ENCODE assay signal across 1 cellular context in the genomic region with DNA sequence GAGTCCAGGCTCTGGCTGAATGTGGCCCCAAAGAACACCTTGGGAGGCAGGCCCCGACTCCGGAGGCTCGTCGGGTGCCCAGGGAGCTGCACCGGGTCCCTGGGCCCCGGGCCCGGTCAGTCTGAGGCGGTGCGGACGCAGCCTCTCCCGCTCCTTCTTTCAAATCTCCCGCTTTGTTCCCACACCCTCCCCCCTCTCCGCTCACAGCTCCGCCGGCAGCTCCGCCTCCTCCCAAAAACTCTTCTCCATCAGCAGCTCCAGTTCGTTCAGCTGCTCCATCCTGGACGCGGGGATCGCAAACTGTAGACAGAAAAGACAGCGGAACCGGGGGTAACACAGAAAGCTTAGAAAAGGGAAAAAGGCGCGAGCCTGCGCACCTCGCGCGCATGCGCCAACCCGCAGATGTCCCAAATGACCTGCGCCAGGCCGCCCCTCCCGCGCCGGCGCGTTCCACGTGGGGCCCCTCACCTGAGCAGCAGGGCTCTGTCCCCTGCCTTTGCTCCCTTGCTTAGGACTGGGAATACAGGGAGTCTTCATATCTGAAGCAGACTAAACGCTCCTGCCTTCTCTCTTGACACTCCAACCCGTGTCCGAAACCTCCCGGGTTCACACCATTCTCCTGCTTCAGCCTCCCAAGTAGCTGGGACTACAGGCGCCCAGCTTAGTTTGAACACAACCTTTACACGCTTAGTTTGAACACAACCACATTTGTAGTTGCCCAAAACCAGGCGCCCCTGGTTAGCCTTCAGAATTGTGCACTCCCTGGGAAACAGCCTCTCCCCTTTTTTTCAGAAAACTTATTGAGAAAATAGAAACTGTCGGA.
TF ChIP-seq lines count a peak whose summit lies in the region.

A gene with protein sequence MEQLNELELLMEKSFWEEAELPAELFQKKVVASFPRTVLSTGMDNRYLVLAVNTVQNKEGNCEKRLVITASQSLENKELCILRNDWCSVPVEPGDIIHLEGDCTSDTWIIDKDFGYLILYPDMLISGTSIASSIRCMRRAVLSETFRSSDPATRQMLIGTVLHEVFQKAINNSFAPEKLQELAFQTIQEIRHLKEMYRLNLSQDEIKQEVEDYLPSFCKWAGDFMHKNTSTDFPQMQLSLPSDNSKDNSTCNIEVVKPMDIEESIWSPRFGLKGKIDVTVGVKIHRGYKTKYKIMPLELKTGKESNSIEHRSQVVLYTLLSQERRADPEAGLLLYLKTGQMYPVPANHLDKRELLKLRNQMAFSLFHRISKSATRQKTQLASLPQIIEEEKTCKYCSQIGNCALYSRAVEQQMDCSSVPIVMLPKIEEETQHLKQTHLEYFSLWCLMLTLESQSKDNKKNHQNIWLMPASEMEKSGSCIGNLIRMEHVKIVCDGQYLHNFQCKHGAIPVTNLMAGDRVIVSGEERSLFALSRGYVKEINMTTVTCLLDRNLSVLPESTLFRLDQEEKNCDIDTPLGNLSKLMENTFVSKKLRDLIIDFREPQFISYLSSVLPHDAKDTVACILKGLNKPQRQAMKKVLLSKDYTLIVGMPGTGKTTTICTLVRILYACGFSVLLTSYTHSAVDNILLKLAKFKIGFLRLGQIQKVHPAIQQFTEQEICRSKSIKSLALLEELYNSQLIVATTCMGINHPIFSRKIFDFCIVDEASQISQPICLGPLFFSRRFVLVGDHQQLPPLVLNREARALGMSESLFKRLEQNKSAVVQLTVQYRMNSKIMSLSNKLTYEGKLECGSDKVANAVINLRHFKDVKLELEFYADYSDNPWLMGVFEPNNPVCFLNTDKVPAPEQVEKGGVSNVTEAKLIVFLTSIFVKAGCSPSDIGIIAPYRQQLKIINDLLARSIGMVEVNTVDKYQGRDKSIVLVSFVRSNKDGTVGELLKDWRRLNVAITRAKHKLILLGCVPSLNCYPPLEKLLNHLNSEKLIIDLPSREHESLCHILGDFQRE (minus strand): TSS at position 388 of the 823 bp plus-strand sequence. CDS start 109 bp downstream, at position 279.

TF ChIP-seq in HepG2, 621 proteins besides CTCF, POLR2A, EP300 and RAD21 (continued from another document and continues in another):
- TF ChIP-seq, protein P1, sequence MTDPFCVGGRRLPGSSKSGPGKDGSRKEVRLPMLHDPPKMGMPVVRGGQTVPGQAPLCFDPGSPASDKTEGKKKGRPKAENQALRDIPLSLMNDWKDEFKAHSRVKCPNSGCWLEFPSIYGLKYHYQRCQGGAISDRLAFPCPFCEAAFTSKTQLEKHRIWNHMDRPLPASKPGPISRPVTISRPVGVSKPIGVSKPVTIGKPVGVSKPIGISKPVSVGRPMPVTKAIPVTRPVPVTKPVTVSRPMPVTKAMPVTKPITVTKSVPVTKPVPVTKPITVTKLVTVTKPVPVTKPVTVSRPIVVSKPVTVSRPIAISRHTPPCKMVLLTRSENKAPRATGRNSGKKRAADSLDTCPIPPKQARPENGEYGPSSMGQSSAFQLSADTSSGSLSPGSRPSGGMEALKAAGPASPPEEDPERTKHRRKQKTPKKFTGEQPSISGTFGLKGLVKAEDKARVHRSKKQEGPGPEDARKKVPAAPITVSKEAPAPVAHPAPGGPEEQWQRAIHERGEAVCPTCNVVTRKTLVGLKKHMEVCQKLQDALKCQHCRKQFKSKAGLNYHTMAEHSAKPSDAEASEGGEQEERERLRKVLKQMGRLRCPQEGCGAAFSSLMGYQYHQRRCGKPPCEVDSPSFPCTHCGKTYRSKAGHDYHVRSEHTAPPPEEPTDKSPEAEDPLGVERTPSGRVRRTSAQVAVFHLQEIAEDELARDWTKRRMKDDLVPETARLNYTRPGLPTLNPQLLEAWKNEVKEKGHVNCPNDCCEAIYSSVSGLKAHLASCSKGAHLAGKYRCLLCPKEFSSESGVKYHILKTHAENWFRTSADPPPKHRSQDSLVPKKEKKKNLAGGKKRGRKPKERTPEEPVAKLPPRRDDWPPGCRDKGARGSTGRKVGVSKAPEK (CRISPR knock-in tag; IDR thresholded peaks at IDR 0.05; ENCODE audit: borderline replicate concordance): peak; percentile 85; the same call in 1 of the 2 replicates
- TF ChIP-seq, protein P2, sequence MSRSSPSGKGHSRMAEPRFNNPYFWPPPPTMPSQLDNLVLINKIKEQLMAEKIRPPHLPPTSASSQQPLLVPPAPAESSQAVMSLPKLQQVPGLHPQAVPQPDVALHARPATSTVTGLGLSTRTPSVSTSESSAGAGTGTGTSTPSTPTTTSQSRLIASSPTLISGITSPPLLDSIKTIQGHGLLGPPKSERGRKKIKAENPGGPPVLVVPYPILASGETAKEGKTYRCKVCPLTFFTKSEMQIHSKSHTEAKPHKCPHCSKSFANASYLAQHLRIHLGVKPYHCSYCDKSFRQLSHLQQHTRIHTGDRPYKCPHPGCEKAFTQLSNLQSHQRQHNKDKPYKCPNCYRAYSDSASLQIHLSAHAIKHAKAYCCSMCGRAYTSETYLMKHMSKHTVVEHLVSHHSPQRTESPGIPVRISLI (CRISPR knock-in tag; IDR thresholded peaks at IDR 0.05; ENCODE audit: borderline replicate concordance): no peak; the same call in 1 of the 2 replicates
- TF ChIP-seq PHF8 (CRISPR knock-in tag; IDR thresholded peaks at IDR 0.05) (peak; percentile 84), ZNF354B (CRISPR knock-in tag; IDR thresholded peaks at IDR 0.05) (no peak), ZBTB3 (CRISPR knock-in tag; IDR thresholded peaks at IDR 0.05; ENCODE audit: borderline replicate concordance, low read depth) (no peak), NFKB2 (CRISPR knock-in tag; IDR thresholded peaks at IDR 0.05; ENCODE audit: borderline replicate concordance) (peak; percentile 83), NAIF1 (CRISPR knock-in tag; IDR thresholded peaks at IDR 0.05; ENCODE audit: borderline replicate concordance) (peak; percentile 37; the same call in 1 of the 2 replicates), ZNF670 (CRISPR knock-in tag; IDR thresholded peaks at IDR 0.05; ENCODE audit: borderline replicate concordance) (no peak), MYC (CRISPR knock-in tag; IDR thresholded peaks at IDR 0.05; ENCODE audit: borderline replicate concordance) (peak; percentile 94), MZF1 (CRISPR knock-in tag; IDR thresholded peaks at IDR 0.05; ENCODE audit: borderline replicate concordance) (no peak), TARDBP (CRISPR knock-in tag; IDR thresholded peaks at IDR 0.05) (0 out of 2 replicates have a peak, but pooled peaks have one; percentile 15), ZNF589 (CRISPR knock-in tag; conservative IDR thresholded peaks at IDR 0.05) (no peak), TOPORS (CRISPR knock-in tag; IDR thresholded peaks at IDR 0.05) (no peak; the same call in 1 of the 2 replicates), PCBP2 (optimal IDR thresholded peaks at IDR 0.05; ENCODE audit: low read depth, low read length, poor library complexity, severe bottlenecking) (no peak), GATAD1 (CRISPR knock-in tag; IDR thresholded peaks at IDR 0.05) (peak; percentile 79), RBAK (CRISPR knock-in tag; IDR thresholded peaks at IDR 0.05) (0 out of 2 replicates have a peak, but pooled peaks have one; percentile 41), ZNF878 (CRISPR knock-in tag; IDR thresholded peaks at IDR 0.05) (peak; percentile 90), TGIF2 (CRISPR knock-in tag; IDR thresholded peaks at IDR 0.05) (peak; percentile 40), NFRKB (IDR thresholded peaks at IDR 0.05) (no peak), ZNF224 (CRISPR knock-in tag; IDR thresholded peaks at IDR 0.05) (no peak; the same call in 1 of the 2 replicates), IRX3 (CRISPR knock-in tag; IDR thresholded peaks at IDR 0.05; ENCODE audit: borderline replicate concordance, low read depth) (peak; percentile 65; the same call in 1 of the 2 replicates), ATAD3A (CRISPR knock-in tag; IDR thresholded peaks at IDR 0.05) (no peak), BCL6 (CRISPR knock-in tag; IDR thresholded peaks at IDR 0.05) (0 out of 2 replicates have a peak, but pooled peaks have one; percentile 26), MTA3 (CRISPR knock-in tag; IDR thresholded peaks at IDR 0.05) (no peak), ZNF33A (CRISPR knock-in tag; IDR thresholded peaks at IDR 0.05; ENCODE audit: borderline replicate concordance) (no peak), ZNF607 (CRISPR knock-in tag; IDR thresholded peaks at IDR 0.05; ENCODE audit: borderline replicate concordance) (peak; percentile 95), KDM1A (CRISPR knock-in tag; IDR thresholded peaks at IDR 0.05) (no peak), ARNTL (CRISPR knock-in tag; IDR thresholded peaks at IDR 0.05) (no peak)
- TF ChIP-seq, protein P3, sequence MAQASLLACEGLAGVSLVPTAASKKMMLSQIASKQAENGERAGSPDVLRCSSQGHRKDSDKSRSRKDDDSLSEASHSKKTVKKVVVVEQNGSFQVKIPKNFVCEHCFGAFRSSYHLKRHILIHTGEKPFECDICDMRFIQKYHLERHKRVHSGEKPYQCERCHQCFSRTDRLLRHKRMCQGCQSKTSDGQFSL (CRISPR knock-in tag; IDR thresholded peaks at IDR 0.05): 0 out of 2 replicates have a peak, but pooled peaks have one; percentile 46
- TF ChIP-seq, protein P4, sequence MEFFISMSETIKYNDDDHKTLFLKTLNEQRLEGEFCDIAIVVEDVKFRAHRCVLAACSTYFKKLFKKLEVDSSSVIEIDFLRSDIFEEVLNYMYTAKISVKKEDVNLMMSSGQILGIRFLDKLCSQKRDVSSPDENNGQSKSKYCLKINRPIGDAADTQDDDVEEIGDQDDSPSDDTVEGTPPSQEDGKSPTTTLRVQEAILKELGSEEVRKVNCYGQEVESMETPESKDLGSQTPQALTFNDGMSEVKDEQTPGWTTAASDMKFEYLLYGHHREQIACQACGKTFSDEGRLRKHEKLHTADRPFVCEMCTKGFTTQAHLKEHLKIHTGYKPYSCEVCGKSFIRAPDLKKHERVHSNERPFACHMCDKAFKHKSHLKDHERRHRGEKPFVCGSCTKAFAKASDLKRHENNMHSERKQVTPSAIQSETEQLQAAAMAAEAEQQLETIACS (CRISPR knock-in tag; IDR thresholded peaks at IDR 0.05): no peak
- TF ChIP-seq, protein P5, sequence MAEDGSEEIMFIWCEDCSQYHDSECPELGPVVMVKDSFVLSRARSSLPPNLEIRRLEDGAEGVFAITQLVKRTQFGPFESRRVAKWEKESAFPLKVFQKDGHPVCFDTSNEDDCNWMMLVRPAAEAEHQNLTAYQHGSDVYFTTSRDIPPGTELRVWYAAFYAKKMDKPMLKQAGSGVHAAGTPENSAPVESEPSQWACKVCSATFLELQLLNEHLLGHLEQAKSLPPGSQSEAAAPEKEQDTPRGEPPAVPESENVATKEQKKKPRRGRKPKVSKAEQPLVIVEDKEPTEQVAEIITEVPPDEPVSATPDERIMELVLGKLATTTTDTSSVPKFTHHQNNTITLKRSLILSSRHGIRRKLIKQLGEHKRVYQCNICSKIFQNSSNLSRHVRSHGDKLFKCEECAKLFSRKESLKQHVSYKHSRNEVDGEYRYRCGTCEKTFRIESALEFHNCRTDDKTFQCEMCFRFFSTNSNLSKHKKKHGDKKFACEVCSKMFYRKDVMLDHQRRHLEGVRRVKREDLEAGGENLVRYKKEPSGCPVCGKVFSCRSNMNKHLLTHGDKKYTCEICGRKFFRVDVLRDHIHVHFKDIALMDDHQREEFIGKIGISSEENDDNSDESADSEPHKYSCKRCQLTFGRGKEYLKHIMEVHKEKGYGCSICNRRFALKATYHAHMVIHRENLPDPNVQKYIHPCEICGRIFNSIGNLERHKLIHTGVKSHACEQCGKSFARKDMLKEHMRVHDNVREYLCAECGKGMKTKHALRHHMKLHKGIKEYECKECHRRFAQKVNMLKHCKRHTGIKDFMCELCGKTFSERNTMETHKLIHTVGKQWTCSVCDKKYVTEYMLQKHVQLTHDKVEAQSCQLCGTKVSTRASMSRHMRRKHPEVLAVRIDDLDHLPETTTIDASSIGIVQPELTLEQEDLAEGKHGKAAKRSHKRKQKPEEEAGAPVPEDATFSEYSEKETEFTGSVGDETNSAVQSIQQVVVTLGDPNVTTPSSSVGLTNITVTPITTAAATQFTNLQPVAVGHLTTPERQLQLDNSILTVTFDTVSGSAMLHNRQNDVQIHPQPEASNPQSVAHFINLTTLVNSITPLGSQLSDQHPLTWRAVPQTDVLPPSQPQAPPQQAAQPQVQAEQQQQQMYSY (CRISPR knock-in tag; IDR thresholded peaks at IDR 0.05): no peak
- TF ChIP-seq, protein P6, sequence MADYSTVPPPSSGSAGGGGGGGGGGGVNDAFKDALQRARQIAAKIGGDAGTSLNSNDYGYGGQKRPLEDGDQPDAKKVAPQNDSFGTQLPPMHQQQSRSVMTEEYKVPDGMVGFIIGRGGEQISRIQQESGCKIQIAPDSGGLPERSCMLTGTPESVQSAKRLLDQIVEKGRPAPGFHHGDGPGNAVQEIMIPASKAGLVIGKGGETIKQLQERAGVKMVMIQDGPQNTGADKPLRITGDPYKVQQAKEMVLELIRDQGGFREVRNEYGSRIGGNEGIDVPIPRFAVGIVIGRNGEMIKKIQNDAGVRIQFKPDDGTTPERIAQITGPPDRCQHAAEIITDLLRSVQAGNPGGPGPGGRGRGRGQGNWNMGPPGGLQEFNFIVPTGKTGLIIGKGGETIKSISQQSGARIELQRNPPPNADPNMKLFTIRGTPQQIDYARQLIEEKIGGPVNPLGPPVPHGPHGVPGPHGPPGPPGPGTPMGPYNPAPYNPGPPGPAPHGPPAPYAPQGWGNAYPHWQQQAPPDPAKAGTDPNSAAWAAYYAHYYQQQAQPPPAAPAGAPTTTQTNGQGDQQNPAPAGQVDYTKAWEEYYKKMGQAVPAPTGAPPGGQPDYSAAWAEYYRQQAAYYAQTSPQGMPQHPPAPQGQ (CRISPR knock-in tag; IDR thresholded peaks at IDR 0.05; ENCODE audit: borderline replicate concordance): no peak
- TF ChIP-seq, protein P7, sequence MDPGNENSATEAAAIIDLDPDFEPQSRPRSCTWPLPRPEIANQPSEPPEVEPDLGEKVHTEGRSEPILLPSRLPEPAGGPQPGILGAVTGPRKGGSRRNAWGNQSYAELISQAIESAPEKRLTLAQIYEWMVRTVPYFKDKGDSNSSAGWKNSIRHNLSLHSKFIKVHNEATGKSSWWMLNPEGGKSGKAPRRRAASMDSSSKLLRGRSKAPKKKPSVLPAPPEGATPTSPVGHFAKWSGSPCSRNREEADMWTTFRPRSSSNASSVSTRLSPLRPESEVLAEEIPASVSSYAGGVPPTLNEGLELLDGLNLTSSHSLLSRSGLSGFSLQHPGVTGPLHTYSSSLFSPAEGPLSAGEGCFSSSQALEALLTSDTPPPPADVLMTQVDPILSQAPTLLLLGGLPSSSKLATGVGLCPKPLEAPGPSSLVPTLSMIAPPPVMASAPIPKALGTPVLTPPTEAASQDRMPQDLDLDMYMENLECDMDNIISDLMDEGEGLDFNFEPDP (CRISPR knock-in tag; conservative IDR thresholded peaks at IDR 0.05): no peak
- TF ChIP-seq, protein P8, sequence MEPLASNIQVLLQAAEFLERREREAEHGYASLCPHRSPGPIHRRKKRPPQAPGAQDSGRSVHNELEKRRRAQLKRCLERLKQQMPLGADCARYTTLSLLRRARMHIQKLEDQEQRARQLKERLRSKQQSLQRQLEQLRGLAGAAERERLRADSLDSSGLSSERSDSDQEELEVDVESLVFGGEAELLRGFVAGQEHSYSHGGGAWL (CRISPR knock-in tag; IDR thresholded peaks at IDR 0.05): peak; percentile 89; the same call in 1 of the 2 replicates
- TF ChIP-seq, protein P9, sequence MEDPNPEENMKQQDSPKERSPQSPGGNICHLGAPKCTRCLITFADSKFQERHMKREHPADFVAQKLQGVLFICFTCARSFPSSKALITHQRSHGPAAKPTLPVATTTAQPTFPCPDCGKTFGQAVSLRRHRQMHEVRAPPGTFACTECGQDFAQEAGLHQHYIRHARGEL (CRISPR knock-in tag; IDR thresholded peaks at IDR 0.05): peak; percentile 86
- TF ChIP-seq, protein P10, sequence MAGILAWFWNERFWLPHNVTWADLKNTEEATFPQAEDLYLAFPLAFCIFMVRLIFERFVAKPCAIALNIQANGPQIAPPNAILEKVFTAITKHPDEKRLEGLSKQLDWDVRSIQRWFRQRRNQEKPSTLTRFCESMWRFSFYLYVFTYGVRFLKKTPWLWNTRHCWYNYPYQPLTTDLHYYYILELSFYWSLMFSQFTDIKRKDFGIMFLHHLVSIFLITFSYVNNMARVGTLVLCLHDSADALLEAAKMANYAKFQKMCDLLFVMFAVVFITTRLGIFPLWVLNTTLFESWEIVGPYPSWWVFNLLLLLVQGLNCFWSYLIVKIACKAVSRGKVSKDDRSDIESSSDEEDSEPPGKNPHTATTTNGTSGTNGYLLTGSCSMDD (CRISPR knock-in tag; IDR thresholded peaks at IDR 0.05): no peak
